In the genomic region with DNA sequence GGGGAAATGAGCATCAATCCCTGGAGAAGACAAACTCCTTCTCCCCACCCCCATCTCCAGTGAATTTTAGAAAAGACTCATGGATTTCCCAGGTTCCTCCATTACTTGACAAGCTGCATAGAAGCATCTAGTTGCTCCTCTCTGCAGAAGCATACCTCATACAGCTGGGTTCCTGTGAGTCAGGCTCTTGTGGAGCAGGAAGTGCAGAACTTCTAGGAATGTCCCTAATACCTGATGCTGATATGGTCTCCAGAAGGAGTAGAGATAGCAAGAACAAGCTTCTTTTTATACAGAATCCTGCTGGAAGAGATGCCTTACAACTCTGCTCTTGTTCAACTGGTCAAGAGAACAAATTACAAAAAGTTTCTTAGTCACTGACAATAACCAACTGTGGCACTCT, we compare ENCODE assay signal across 30 cellular contexts.
"Had no signal": no experiment of that assay in that cellular context is flagged by ENCODE, and none has a peak within 500 bp of the region (broad histone marks: within the 10 kb centered on the region; RNA-seq: fewer than 3 reads in every experiment).

No MANE protein-coding gene starts in this region.

- H2AFZ ChIP-seq: parathyroid adenoma had no signal

- FAIRE-seq: small intestine had no signal

- H3K27ac ChIP-seq: neutrophil, ovary, parathyroid adenoma, psoas muscle, right lobe of liver, sigmoid colon, stomach, thoracic aorta, thyroid gland, tibial nerve, upper lobe of right lung, uterus had no signal

- H3K4me1 Mint-ChIP-seq: naive thymus-derived CD8-positive, alpha-beta T cell; nephron progenitor cell; neural crest cell; stimulated activated effector memory CD8-positive, alpha-beta T cell treated with anti-CD3 and anti-CD28 coated beads, Interleukin-12 subunit alpha, Interleukin-12 subunit beta, amount 100 ng/mL, for 72 hours had no signal

- H3K4me3 ChIP-seq: ovary, psoas muscle, right lobe of liver, sigmoid colon, stomach, thoracic aorta, thyroid gland, tibial nerve, upper lobe of right lung, uterus had no signal

- H3K36me3 Mint-ChIP-seq: naive thymus-derived CD8-positive, alpha-beta T cell; natural killer cell treated with Interleukin-12 subunit alpha and Interleukin-12 subunit beta and Interleukin-15 and Interleukin-18, amount 100 ng/mL, for 72 hours; stimulated activated effector memory CD8-positive, alpha-beta T cell treated with anti-CD3 and anti-CD28 coated beads, Interleukin-12 subunit alpha, Interleukin-12 subunit beta, amount 100 ng/mL, for 72 hours; stimulated activated naive B cell treated with anti-CD40 and anti-IgM and Interleukin-4, amounts not matched to agents 10 μg/mL and 1 μg/mL and 100 μg/mL, for 72 hours; type B pancreatic cell had no signal

- H3K9ac ChIP-seq: parathyroid adenoma had no signal

- H3K79me2 ChIP-seq: parathyroid adenoma had no signal

- H3K9me3 ChIP-seq: neutrophil, ovary, psoas muscle, right lobe of liver, sigmoid colon, stomach, thoracic aorta, thyroid gland, tibial nerve, upper lobe of right lung, uterus had no signal

- H3K4me1 ChIP-seq: parathyroid adenoma, psoas muscle, sigmoid colon, stomach, thyroid gland, tibial nerve, upper lobe of right lung, uterus had no signal

- H3K36me3 ChIP-seq: neutrophil, ovary, right lobe of liver, sigmoid colon, stomach, thoracic aorta, thyroid gland, tibial nerve, upper lobe of right lung, uterus had no signal

- H3K27me3 ChIP-seq: neutrophil, ovary, right lobe of liver, sigmoid colon, stomach, thyroid gland, tibial nerve, upper lobe of right lung, uterus had no signal

- ATAC-seq: naive thymus-derived CD8-positive, alpha-beta T cell; natural killer cell treated with Interleukin-12 subunit alpha and Interleukin-12 subunit beta and Interleukin-15 and Interleukin-18, amount 100 ng/mL, for 72 hours; psoas muscle; right cardiac atrium; right lobe of liver; stimulated activated effector memory CD8-positive, alpha-beta T cell treated with anti-CD3 and anti-CD28 coated beads, Interleukin-12 subunit alpha, Interleukin-12 subunit beta, amount 100 ng/mL, for 72 hours; stimulated activated naive B cell treated with anti-CD40 and anti-IgM and Interleukin-4, amounts not matched to agents 10 μg/mL and 1 μg/mL and 100 μg/mL, for 72 hours; upper lobe of right lung had no signal

- H3K27ac Mint-ChIP-seq: naive thymus-derived CD8-positive, alpha-beta T cell; natural killer cell treated with Interleukin-12 subunit alpha and Interleukin-12 subunit beta and Interleukin-15 and Interleukin-18, amount 100 ng/mL, for 72 hours; nephron progenitor cell; progenitor cell of endocrine pancreas; stimulated activated effector memory CD8-positive, alpha-beta T cell treated with anti-CD3 and anti-CD28 coated beads, Interleukin-12 subunit alpha, Interleukin-12 subunit beta, amount 100 ng/mL, for 72 hours; stimulated activated naive B cell treated with anti-CD40 and anti-IgM and Interleukin-4, amounts not matched to agents 10 μg/mL and 1 μg/mL and 100 μg/mL, for 72 hours; stimulated activated naive CD8-positive, alpha-beta T cell treated with anti-CD3 and anti-CD28 coated beads, Interleukin-15, Interleukin-2, amounts not matched to agents 100 ng/mL and 50 ng/mL, for 24 hours; type B pancreatic cell had no signal

- H3K9me3 Mint-ChIP-seq: natural killer cell treated with Interleukin-12 subunit alpha and Interleukin-12 subunit beta and Interleukin-15 and Interleukin-18, amount 100 ng/mL, for 72 hours; nephron progenitor cell; neural crest cell; stimulated activated effector memory CD8-positive, alpha-beta T cell treated with anti-CD3 and anti-CD28 coated beads, Interleukin-12 subunit alpha, Interleukin-12 subunit beta, amount 100 ng/mL, for 72 hours; stimulated activated naive B cell treated with anti-CD40 and anti-IgM and Interleukin-4, amounts not matched to agents 10 μg/mL and 1 μg/mL and 100 μg/mL, for 72 hours; stimulated activated naive CD8-positive, alpha-beta T cell treated with anti-CD3 and anti-CD28 coated beads, Interleukin-15, Interleukin-2, amounts not matched to agents 100 ng/mL and 50 ng/mL, for 24 hours; type B pancreatic cell had no signal

- DNase-seq: naive thymus-derived CD8-positive, alpha-beta T cell; nephron progenitor cell; nucleus accumbens; ovary; posterior cingulate gyrus; psoas muscle; right cardiac atrium; right lobe of liver; sigmoid colon; small intestine; stimulated activated CD4-positive, alpha-beta T cell treated with anti-CD3 and anti-CD28 coated beads, Interleukin-15, amount 100 ng/mL, for 24 hours; stimulated activated CD4-positive, alpha-beta T cell treated with anti-CD3 and anti-CD28 coated beads, Interleukin-2, amount 100 ng/mL, for 24 hours; stimulated activated CD4-positive, alpha-beta T cell treated with anti-CD3 and anti-CD28 coated beads, Interleukin-2, amount 100 ng/mL, for 48 hours; stimulated activated CD4-positive, alpha-beta T cell treated with anti-CD3 and anti-CD28 coated beads, Interleukin-4, amount 100 ng/mL, for 24 hours; stimulated activated naive B cell treated with anti-CD40 and anti-IgM and Interleukin-4, amounts not matched to agents 10 μg/mL and 1 μg/mL and 100 μg/mL, for 72 hours; stimulated activated naive CD4-positive, alpha-beta T cell treated with Interleukin-2 at 50 U/mL for 16 hours; stomach; thyroid gland; upper lobe of right lung; uterus had no signal

- H3K4me3 Mint-ChIP-seq: naive thymus-derived CD8-positive, alpha-beta T cell; natural killer cell treated with Interleukin-12 subunit alpha and Interleukin-12 subunit beta and Interleukin-15 and Interleukin-18, amount 100 ng/mL, for 72 hours; nephron progenitor cell; neural crest cell; stimulated activated effector memory CD8-positive, alpha-beta T cell treated with anti-CD3 and anti-CD28 coated beads, Interleukin-12 subunit alpha, Interleukin-12 subunit beta, amount 100 ng/mL, for 72 hours; stimulated activated naive B cell treated with anti-CD40 and anti-IgM and Interleukin-4, amounts not matched to agents 10 μg/mL and 1 μg/mL and 100 μg/mL, for 72 hours; stimulated activated naive CD8-positive, alpha-beta T cell treated with anti-CD3 and anti-CD28 coated beads, Interleukin-15, Interleukin-2, amounts not matched to agents 100 ng/mL and 50 ng/mL, for 24 hours; type B pancreatic cell had no signal
